In genomic region chr6:108650781-108651180, GRCh38 we compare ENCODE assay signal across 11 cellular contexts.
A peak's percentile ranks its signal among the peaks of the same experiment; 100 is the strongest.
DNase-seq lines count a peak whose midpoint lies in the region; ATAC-seq and TF ChIP-seq lines count a peak whose summit lies in the region.
"Had no signal": no experiment of that assay in that cellular context is flagged by ENCODE, and none has a peak within 500 bp of the region (broad histone marks: within the 10 kb centered on the region; RNA-seq: fewer than 3 reads in every experiment).

No MANE protein-coding gene starts in this region.

- ATAC-seq in natural killer cell treated with Interleukin-12 subunit alpha and Interleukin-12 subunit beta and Interleukin-15 and Interleukin-18, amount 100 ng/mL, for 72 hours, result peak; percentile 75 to 85
- ATAC-seq in HG02981 (IDR thresholded peaks at IDR 0.05; ENCODE audit: unreplicated experiment) (no peak), GM18511 (IDR thresholded peaks at IDR 0.05; ENCODE audit: unreplicated experiment) (no peak)

- no peak overlapping the region for H2AFZ ChIP-seq in mammary epithelial cell (ENCODE audit: low read depth, low read length)

- intact Hi-C loops in mammary epithelial cell (cut with micrococcal nuclease), result loop anchor here (2.0 to 5.0 kb wide), 3 partner anchors 38 to 132 kb away; no protein-coding TSS in a partner anchor

- no peak for TF ChIP-seq CTCF in AG10803 (conservative IDR thresholded peaks at IDR 0.05; ENCODE audit: low read length)
- TF ChIP-seq CTCF in mammary epithelial cell (conservative IDR thresholded peaks at IDR 0.05 in 1 of 2, IDR thresholded peaks at IDR 0.05 in 1 of 2; ENCODE audit: extremely low read depth in 1 of 2, insufficient read depth in 1 of 2, low read depth in 1 of 2, low read length in 2 of 2), result no peak
- TF ChIP-seq CTCF in GM13977 (IDR thresholded peaks at IDR 0.05; ENCODE audit: extremely low read depth, insufficient read depth, missing control alignments), result no peak

- H4K20me1 ChIP-seq in mammary epithelial cell (ENCODE audit: insufficient read depth, low read length), result no peaks in the 10 kb centered on the region

- no peak overlapping the region for H3K27ac ChIP-seq in mammary epithelial cell (ENCODE audit: insufficient read depth, low read depth, low read length)

- peak overlapping the region; percentile 57 for H3K4me2 ChIP-seq in mammary epithelial cell (ENCODE audit: insufficient read depth, low read depth, low read length)

- no peaks in the 10 kb centered on the region for H3K27me3 ChIP-seq in mammary epithelial cell (ENCODE audit: insufficient read depth, low read length)
- H3K27me3 ChIP-seq: right lobe of liver had no signal

- CTCF ChIA-PET in mammary epithelial cell (lab: Charles Lee; ENCODE audit: low non-redundant PET) (no interaction called here), HEK293T (lab: Yijun Ruan, JAX) (interaction anchor here (0.6 to 0.8 kb wide), 2 partner anchors 64 to 77 kb away, joined by 3 to 5 read pairs; no protein-coding TSS in a partner anchor)

- H3K79me2 ChIP-seq in mammary epithelial cell (ENCODE audit: insufficient read depth, low read length), result peaks cover 83% of the 10 kb centered on the region

- POLR2A ChIA-PET in HEK293T (lab: Yijun Ruan, JAX), result no interaction called here

- no peaks in the 10 kb centered on the region for H3K9me3 Mint-ChIP-seq in natural killer cell treated with Interleukin-12 subunit alpha and Interleukin-12 subunit beta and Interleukin-15 and Interleukin-18, amount 100 ng/mL, for 72 hours

- dilution Hi-C loops in mammary epithelial cell (cut with HindIII; ENCODE audit: low sequenced_read_pairs), result no loop called here

- peak overlapping the region; percentile 62 for H3K4me3 Mint-ChIP-seq in natural killer cell treated with Interleukin-12 subunit alpha and Interleukin-12 subunit beta and Interleukin-15 and Interleukin-18, amount 100 ng/mL, for 72 hours

- no peaks in the 10 kb centered on the region for H3K36me3 Mint-ChIP-seq in natural killer cell treated with Interleukin-12 subunit alpha and Interleukin-12 subunit beta and Interleukin-15 and Interleukin-18, amount 100 ng/mL, for 72 hours

- in situ Hi-C loops in mammary epithelial cell (cut with MboI; ENCODE audit: low sequenced_read_pairs in 2 of 2), result loop anchor here in 1 of 2 donors (25.0 kb wide), 1 partner anchor 88 kb away; the partner anchor contains the start of gene FOXO3
- in situ Hi-C loops in GM13977 (cut with MboI; ENCODE audit: low pct_unique_long_range_greater_than_20kb, low sequenced_read_pairs, unreplicated experiment), result no loop called here

- DNase-seq in AG10803 (ENCODE audit: low read depth) (peak; percentile 84), NCI-H226 (peak; percentile 23), mammary epithelial cell (peak; percentile 74), GM13977 (ENCODE audit: low spot score) (no peak), HEK293T (ENCODE audit: extremely low spot score) (no peak)
- peak; percentile 70 for DNase-seq in natural killer cell treated with Interleukin-12 subunit alpha and Interleukin-12 subunit beta and Interleukin-15 and Interleukin-18, amount 100 ng/mL, for 72 hours (ENCODE audit: low spot score)
- DNase-seq: activated gamma-delta T cell treated with Interleukin-2 at 50 U/mL for 16 hours, NCI-H1436, right lobe of liver had no signal

- no peak overlapping the region for H3K9ac ChIP-seq in mammary epithelial cell (ENCODE audit: insufficient read depth, low read length)

- no TSS peak for BruUV-seq in mammary epithelial cell (replicated peaks; lab: Mats Ljungman, UMichigan)

- H3K4me3 ChIP-seq in AG10803 (ENCODE audit: low read length) (no peak overlapping the region), mammary epithelial cell (replicated peaks in 1 of 3; ENCODE audit: insufficient read depth in 1 of 3, low read depth in 2 of 3, low read length in 3 of 3) (no peak overlapping the region)
- H3K4me3 ChIP-seq: right lobe of liver had no signal

- H3K4me1 Mint-ChIP-seq in natural killer cell treated with Interleukin-12 subunit alpha and Interleukin-12 subunit beta and Interleukin-15 and Interleukin-18, amount 100 ng/mL, for 72 hours (ENCODE audit: low read depth in 2 of 2), result peaks cover 53 to 55% of the 10 kb centered on the region in 2 donors

- no peaks in the 10 kb centered on the region for H3K9me3 ChIP-seq in mammary epithelial cell (replicated peaks; ENCODE audit: insufficient read depth, low read length)
- H3K9me3 ChIP-seq: right lobe of liver had no signal

- no peaks in the 10 kb centered on the region for H3K36me3 ChIP-seq in mammary epithelial cell (ENCODE audit: insufficient read depth, low read length)
- H3K36me3 ChIP-seq: right lobe of liver had no signal

- H3K27me3 Mint-ChIP-seq in natural killer cell treated with Interleukin-12 subunit alpha and Interleukin-12 subunit beta and Interleukin-15 and Interleukin-18, amount 100 ng/mL, for 72 hours, result no peaks in the 10 kb centered on the region

- WGBS in mammary epithelial cell (ENCODE audit: low coverage, missing lambda C conversion rate), result 13% methylated on average over 5 of the region's 5 CpGs

- peaks cover 63% of the 10 kb centered on the region for H3K4me1 ChIP-seq in mammary epithelial cell (ENCODE audit: insufficient read depth, low read length)

- H3K27ac Mint-ChIP-seq in natural killer cell treated with Interleukin-12 subunit alpha and Interleukin-12 subunit beta and Interleukin-15 and Interleukin-18, amount 100 ng/mL, for 72 hours, result peak overlapping the region; percentile 29 to 84

TF ChIP-seq in HEK293T, 16 proteins besides CTCF, POLR2A, EP300 and RAD21:
- TF ChIP-seq ZNF384 (IDR thresholded peaks at IDR 0.05), result no peak
- TF ChIP-seq LEF1 (IDR thresholded peaks at IDR 0.05; ENCODE audit: borderline replicate concordance), result no peak
- TF ChIP-seq ARNT (IDR thresholded peaks at IDR 0.05), result no peak
- no peak for TF ChIP-seq FOXA1 (IDR thresholded peaks at IDR 0.05)
- no peak for TF ChIP-seq NFRKB (IDR thresholded peaks at IDR 0.05)
- TF ChIP-seq TARDBP (IDR thresholded peaks at IDR 0.05), result no peak
- TF ChIP-seq HDGF (IDR thresholded peaks at IDR 0.05; ENCODE audit: borderline replicate concordance), result no peak
- no peak for TF ChIP-seq SUZ12 (IDR thresholded peaks at IDR 0.05)
- no peak for TF ChIP-seq ELF4 (IDR thresholded peaks at IDR 0.05)
- TF ChIP-seq BHLHE40 (IDR thresholded peaks at IDR 0.05; ENCODE audit: borderline replicate concordance), result no peak
- TF ChIP-seq L3MBTL2 (conservative IDR thresholded peaks at IDR 0.05), result no peak
- no peak for TF ChIP-seq FOXM1 (IDR thresholded peaks at IDR 0.05; ENCODE audit: borderline replicate concordance)
- no peak for TF ChIP-seq SP1 (IDR thresholded peaks at IDR 0.05)
- no peak for TF ChIP-seq PKNOX1 (IDR thresholded peaks at IDR 0.05)
- no peak for TF ChIP-seq FOXK2 (IDR thresholded peaks at IDR 0.05)
- TF ChIP-seq CTBP1 (IDR thresholded peaks at IDR 0.05; ENCODE audit: borderline replicate concordance), result no peak

Comparison
In these comparisons a context has a peak if more than half of its experiments do, and no peak if none do; other contexts are left out.
1. DNase-seq: peak in AG10803 (single experiment), NCI-H226 (single experiment), mammary epithelial cell (single experiment) and natural killer cell treated with Interleukin-12 subunit alpha and Interleukin-12 subunit beta and Interleukin-15 and Interleukin-18, amount 100 ng/mL, for 72 hours (single experiment); none in GM13977 (single experiment) and HEK293T (single experiment).
2. ATAC-seq: peak in natural killer cell treated with Interleukin-12 subunit alpha and Interleukin-12 subunit beta and Interleukin-15 and Interleukin-18, amount 100 ng/mL, for 72 hours (2 of 2); none in HG02981 (single experiment) and GM18511 (single experiment).